ENCODE assay signal across 17 cellular contexts in genomic region chr15:57061696-57062095, GRCh38.
"Had no signal": no experiment of that assay in that cellular context is flagged by ENCODE, and none has a peak within 500 bp of the region (broad histone marks: within the 10 kb centered on the region; RNA-seq: fewer than 3 reads in every experiment).

No MANE protein-coding gene starts in this region.

- ATAC-seq: activated CD8-positive, alpha-beta T cell treated with anti-CD3 and anti-CD28 coated beads for 36 hours; esophagus mucosa; natural killer cell treated with Interleukin-12 subunit alpha and Interleukin-12 subunit beta and Interleukin-15 and Interleukin-18, amount 100 ng/mL, for 72 hours; WTC11 had no signal

- H2AFZ ChIP-seq: hepatocyte had no signal

- DNase-seq: activated CD4-positive, alpha-beta T cell treated with anti-CD3 and anti-CD28 coated beads for 48 hours; activated CD8-positive, alpha-beta T cell treated with anti-CD3 and anti-CD28 coated beads for 36 hours; activated gamma-delta T cell treated with Interleukin-2 at 50 U/mL for 16 hours; activated T-cell treated with anti-CD3 and anti-CD28 coated beads, Interleukin-2, amount 50 U/mL, for 48 hours; amniotic stem cell; kidney; left ventricle myocardium inferior; stimulated activated CD4-positive, alpha-beta T cell treated with anti-CD3 and anti-CD28 coated beads, Interleukin-4, amount 100 ng/mL, for 24 hours; stimulated activated CD8-positive, alpha-beta memory T cell treated with anti-CD3 and anti-CD28 coated beads, Interleukin-4, amount 100 ng/mL, for 48 hours; stimulated activated naive CD4-positive, alpha-beta T cell treated with Interleukin-2 at 50 U/mL for 16 hours had no signal

- H3K36me3 Mint-ChIP-seq: natural killer cell treated with Interleukin-12 subunit alpha and Interleukin-12 subunit beta and Interleukin-15 and Interleukin-18, amount 100 ng/mL, for 72 hours; WTC11 had no signal

- H3K9me3 ChIP-seq: left ventricle myocardium inferior had no signal

- H3K27me3 Mint-ChIP-seq: activated CD8-positive, alpha-beta T cell treated with anti-CD3 and anti-CD28 coated beads for 36 hours; activated naive CD8-positive, alpha-beta T cell; natural killer cell treated with Interleukin-12 subunit alpha and Interleukin-12 subunit beta and Interleukin-15 and Interleukin-18, amount 100 ng/mL, for 72 hours had no signal

- H3K27ac Mint-ChIP-seq: activated CD8-positive, alpha-beta T cell treated with anti-CD3 and anti-CD28 coated beads for 36 hours; activated naive CD8-positive, alpha-beta T cell; natural killer cell treated with Interleukin-12 subunit alpha and Interleukin-12 subunit beta and Interleukin-15 and Interleukin-18, amount 100 ng/mL, for 72 hours; T-helper 1 cell treated with Interleukin-12 subunit alpha and Interleukin-12 subunit beta and Interleukin-4 antibody, amounts not matched to agents 30 μg/mL and 1 μg/mL, for 36 hours; WTC11 had no signal

- H3K27me3 ChIP-seq: hepatocyte had no signal

- H3K4me3 ChIP-seq: hepatocyte, left ventricle myocardium inferior, skin epidermis had no signal

- H3K4me3 Mint-ChIP-seq: activated CD8-positive, alpha-beta T cell treated with anti-CD3 and anti-CD28 coated beads for 36 hours; activated naive CD8-positive, alpha-beta T cell; natural killer cell treated with Interleukin-12 subunit alpha and Interleukin-12 subunit beta and Interleukin-15 and Interleukin-18, amount 100 ng/mL, for 72 hours; T-helper 1 cell treated with Interleukin-12 subunit alpha and Interleukin-12 subunit beta and Interleukin-4 antibody, amounts not matched to agents 30 μg/mL and 1 μg/mL, for 36 hours; WTC11 had no signal

- H3K4me2 ChIP-seq: hepatocyte had no signal

- H3K36me3 ChIP-seq: left ventricle myocardium inferior had no signal

- H3K9me3 Mint-ChIP-seq: activated CD8-positive, alpha-beta T cell treated with anti-CD3 and anti-CD28 coated beads for 36 hours; natural killer cell treated with Interleukin-12 subunit alpha and Interleukin-12 subunit beta and Interleukin-15 and Interleukin-18, amount 100 ng/mL, for 72 hours; T-helper 1 cell treated with Interleukin-12 subunit alpha and Interleukin-12 subunit beta and Interleukin-4 antibody, amounts not matched to agents 30 μg/mL and 1 μg/mL, for 36 hours; WTC11 had no signal

- FAIRE-seq: kidney had no signal

- H3K27ac ChIP-seq: hepatocyte, left ventricle myocardium inferior, skin epidermis had no signal
